In the genomic region with DNA sequence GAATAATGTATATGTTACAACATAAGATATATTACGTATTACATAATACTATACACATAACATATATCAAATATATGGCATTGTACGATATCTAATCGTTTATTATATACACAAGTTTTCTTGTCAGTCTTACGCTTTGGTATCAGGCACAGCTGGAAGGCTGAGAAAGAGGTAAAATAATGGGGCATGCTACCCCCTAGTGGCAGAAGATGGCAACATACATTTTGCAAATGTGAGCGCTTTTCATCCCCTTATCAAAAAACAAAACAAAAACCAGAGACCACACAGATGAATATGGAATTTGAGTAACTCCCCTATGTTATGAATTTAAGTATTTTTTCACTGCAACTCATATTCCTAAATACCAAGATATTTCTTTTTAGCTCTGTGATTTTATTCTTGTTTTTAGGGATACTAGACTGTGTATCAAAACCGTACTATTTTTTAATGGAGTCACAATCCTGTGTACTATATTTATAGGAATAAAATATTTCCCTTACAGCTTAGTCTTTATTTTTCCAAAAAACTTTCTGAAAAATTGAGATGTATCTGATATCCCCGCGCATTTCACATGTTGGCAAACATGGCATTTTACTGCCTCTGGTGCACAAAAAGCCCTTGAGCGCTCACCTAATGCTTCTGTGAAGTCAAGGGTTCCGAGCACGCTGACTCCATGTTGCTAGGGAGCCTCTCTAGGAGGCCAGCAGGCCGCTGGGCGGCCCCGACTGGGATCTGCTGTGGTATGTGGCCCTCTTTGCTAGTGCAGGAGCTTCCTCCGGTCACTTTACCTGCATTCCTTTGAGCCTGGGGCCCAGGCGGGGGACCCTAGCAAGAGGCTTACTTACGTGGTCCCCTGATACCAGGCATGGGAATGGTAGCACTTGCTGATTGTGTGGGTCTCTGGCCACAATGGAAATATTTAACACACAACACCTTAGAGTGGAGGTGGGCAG, we compare ENCODE assay signal across 8 cellular contexts.
DNase-seq lines count a peak whose midpoint lies in the region; ATAC-seq, FAIRE-seq and TF ChIP-seq lines count a peak whose summit lies in the region.

No MANE protein-coding gene starts in this region.

- intact Hi-C loops in naive thymus-derived CD4-positive, alpha-beta T cell (cut with micrococcal nuclease): loop anchor here in 1 of 2 donors (1.0 kb wide), 1 partner anchor 149 kb away; no protein-coding TSS in a partner anchor

- DNase-seq in NCI-H2029 treated with DMSO at 0.1 percent for 48 hours (lab: John Stamatoyannopoulos, UW) (peak; percentile 14), NCI-H2029 (lab: John Stamatoyannopoulos, UW) (no peak), H54 (ENCODE audit: insufficient read length, low spot score) (peak; percentile 30), NCI-H1694 (lab: John Stamatoyannopoulos, UW) (peak; percentile 44), erythroblast (lab: John Stamatoyannopoulos, UW) (peak; percentile 56 to 75)
- peak in 8 of 9 donors; percentile 11 to 50 (median 38) for DNase-seq in naive thymus-derived CD4-positive, alpha-beta T cell

- H3K9me3 ChIP-seq in naive thymus-derived CD4-positive, alpha-beta T cell (ENCODE audit: control insufficient read depth in 2 of 3, low read length in 3 of 3): no peaks in the 10 kb centered on the region

- POLR2A ChIA-PET in naive thymus-derived CD4-positive, alpha-beta T cell (lab: Charles Lee): no interaction called here

- no peaks in the 10 kb centered on the region for H3K4me1 ChIP-seq in naive thymus-derived CD4-positive, alpha-beta T cell (ENCODE audit: control insufficient read depth in 2 of 2, insufficient read depth in 2 of 2, low read length in 2 of 2)

- CTCF ChIA-PET in naive thymus-derived CD4-positive, alpha-beta T cell (lab: Charles Lee): interaction anchor here (0.6 to 1.7 kb wide), 3 partner anchors 9 to 149 kb away, joined by 4 to 5 read pairs (median 4); no protein-coding TSS in a partner anchor

- no peak for TF ChIP-seq CTCF in WI38 (IDR thresholded peaks at IDR 0.05; ENCODE audit: low read depth, low read length)

- H3K27ac Mint-ChIP-seq in naive thymus-derived CD4-positive, alpha-beta T cell: no peak overlapping the region

- peaks cover 0 to 2% (median 0%) of the 10 kb centered on the region in 11 donors for H3K9me3 Mint-ChIP-seq in naive thymus-derived CD4-positive, alpha-beta T cell

- H3K36me3 ChIP-seq in naive thymus-derived CD4-positive, alpha-beta T cell (ENCODE audit: control insufficient read depth in 2 of 3, insufficient read depth in 3 of 3, low read length in 3 of 3): no peaks in the 10 kb centered on the region

- no peak for TF ChIP-seq POLR2A in H54 (IDR thresholded peaks at IDR 0.05; ENCODE audit: low read depth, low read length)
- TF ChIP-seq POLR2A in erythroblast (IDR thresholded peaks at IDR 0.05; ENCODE audit: low read length): no peak

- peak overlapping the region; percentile 10; the same call in 1 of the 2 replicates for H3K4me3 ChIP-seq in WI38 (ENCODE audit: low read depth, low read length)
- no peak overlapping the region for H3K4me3 ChIP-seq in naive thymus-derived CD4-positive, alpha-beta T cell (ENCODE audit: low read length)

- no peak for FAIRE-seq in H54 (lab: Jason Lieb, UNC)

- H3K36me3 Mint-ChIP-seq in naive thymus-derived CD4-positive, alpha-beta T cell: peaks cover 0 to 3% (median 0%) of the 10 kb centered on the region in 5 donors

- no peak overlapping the region for H3K4me3 Mint-ChIP-seq in naive thymus-derived CD4-positive, alpha-beta T cell

- H3K27me3 Mint-ChIP-seq in naive thymus-derived CD4-positive, alpha-beta T cell: peaks cover 17 to 46% (median 25%) of the 10 kb centered on the region in 5 donors

- peak; percentile 67 for ATAC-seq in naive thymus-derived CD4-positive, alpha-beta T cell
- ATAC-seq in GM21825 (IDR thresholded peaks at IDR 0.05; ENCODE audit: unreplicated experiment): no peak

- no peak overlapping the region for H3K27ac ChIP-seq in naive thymus-derived CD4-positive, alpha-beta T cell (ENCODE audit: low read depth, low read length)

- H3K27me3 ChIP-seq in naive thymus-derived CD4-positive, alpha-beta T cell (ENCODE audit: control insufficient read depth in 2 of 2, insufficient read depth in 2 of 2, low read length in 2 of 2): no peaks in the 10 kb centered on the region

- H3K4me1 Mint-ChIP-seq in naive thymus-derived CD4-positive, alpha-beta T cell: peaks cover 5 to 14% (median 11%) of the 10 kb centered on the region in 7 donors
